Comparison of ENCODE assay signal across 9 cellular contexts in genomic region chr5:178152491-178153444, GRCh38. TPM values are rescaled to one million over a fixed set of nuclear protein-coding genes. Genes with fewer than 3 reads are reported as not detected.
DNase-seq lines count a peak whose midpoint lies in the region; ATAC-seq, FAIRE-seq and TF ChIP-seq lines count a peak whose summit lies in the region.
"Had no signal": no experiment of that assay in that cellular context is flagged by ENCODE, and none has a peak within 500 bp of the region (broad histone marks: within the 10 kb centered on the region; RNA-seq: fewer than 3 reads in every experiment).

No MANE protein-coding gene starts in this region.

- no TSS peak for BruUV-seq in K562 (replicated peaks; lab: Mats Ljungman, UMichigan)

- CTCF ChIA-PET in K562 (lab: Yijun Ruan, JAX; ENCODE audit: low intra/inter-chr PET ratio), result no interaction called here

- H2BK15ac ChIP-seq in mesendoderm (replicated peaks; ENCODE audit: low read depth), result no peak overlapping the region

- peaks cover 3% of the 10 kb centered on the region for H3K79me1 ChIP-seq in mesendoderm (ENCODE audit: low read length)

- ATAC-seq in heart right ventricle (no peak), Right ventricle myocardium inferior (no peak), K562 (no peak), GM18870 (IDR thresholded peaks at IDR 0.05; ENCODE audit: unreplicated experiment) (no peak), GM19324 (IDR thresholded peaks at IDR 0.05; ENCODE audit: low FRiP score, unreplicated experiment) (no peak)

- no peak overlapping the region for H3K4ac ChIP-seq in mesendoderm (ENCODE audit: low read depth, low read length)

- H4K5ac ChIP-seq in mesendoderm (ENCODE audit: low read length), result peak overlapping the region; percentile 66

- no peaks in the 10 kb centered on the region for H3K9me1 ChIP-seq in K562 (ENCODE audit: control insufficient read depth, insufficient read depth, low read length)

- TF ChIP-seq RAD21 in K562 (CRISPR knock-in tag; conservative IDR thresholded peaks at IDR 0.05 in 1 of 2, IDR thresholded peaks at IDR 0.05 in 1 of 2), result no peak

- H3K56ac ChIP-seq in mesendoderm (ENCODE audit: low read length), result peak overlapping the region; percentile 89

- H3K4me1 ChIP-seq in heart right ventricle (peaks cover 0 to 29% (median 20%) of the 10 kb centered on the region in 9 donors), K562 (replicated peaks in 1 of 2; ENCODE audit: control insufficient read depth in 2 of 2, insufficient read depth in 2 of 2, low read length in 2 of 2) (peaks cover 9 to 26% of the 10 kb centered on the region in 2 experiments; a peak in 4 of 5 replicates), mesendoderm (ENCODE audit: control insufficient read depth, low read depth, low read length) (no peaks in the 10 kb centered on the region), vagina (peaks cover 21% of the 10 kb centered on the region)

- TF ChIP-seq EP300 in K562 (IDR thresholded peaks at IDR 0.05; ENCODE audit: low read length), result no peak

- H3K36me3 ChIP-seq in heart right ventricle (peaks cover 0 to 40% (median 26%) of the 10 kb centered on the region in 9 donors), K562 (ENCODE audit: control insufficient read depth, insufficient read depth, low read length) (peaks cover 50% of the 10 kb centered on the region), mesendoderm (ENCODE audit: control insufficient read depth, insufficient read depth, low read length) (peaks cover 10% of the 10 kb centered on the region), vagina (peaks cover 0 to 32% of the 10 kb centered on the region in 2 donors)

- no peak overlapping the region for H2BK120ac ChIP-seq in mesendoderm (ENCODE audit: low read depth, low read length)

- peak overlapping the region; percentile 77 for H3K4me2 ChIP-seq in K562 (ENCODE audit: insufficient read depth, low read length)
- H3K4me2 ChIP-seq in mesendoderm (ENCODE audit: low read length), result peak overlapping the region; percentile 82

- DNase-seq in heart right ventricle (no peak), Right ventricle myocardium inferior (ENCODE audit: missing footprints) (no peak), K562 (ENCODE audit: extremely low read depth in 1 of 4, low spot score in 3 of 4) (no peak), mesendoderm (no peak), vagina (ENCODE audit: extremely low spot score in 2 of 2) (no peak), NCI-H226 (no peak)

- TF ChIP-seq CTCF in heart right ventricle (IDR thresholded peaks at IDR 0.05) (no peak), K562 (IDR thresholded peaks at IDR 0.05 in 2 of 3, conservative IDR thresholded peaks at IDR 0.05 in 1 of 3; ENCODE audit: insufficient read depth in 2 of 3, low read depth in 1 of 3, low read length in 3 of 3) (no peak), vagina (IDR thresholded peaks at IDR 0.05) (no peak)

- H3K9me3 ChIP-seq in heart right ventricle, result no peaks in the 10 kb centered on the region
- no peaks in the 10 kb centered on the region for H3K9me3 ChIP-seq in K562 (replicated peaks; ENCODE audit: control insufficient read depth, insufficient read depth, low read depth, low read length)
- H3K9me3 ChIP-seq in vagina, result no peaks in the 10 kb centered on the region

- H3K27me3 ChIP-seq in heart right ventricle (no peaks in the 10 kb centered on the region), K562 (ENCODE audit: control insufficient read depth in 2 of 2, insufficient read depth in 2 of 2, low read length in 2 of 2) (no peaks in the 10 kb centered on the region), mesendoderm (ENCODE audit: insufficient read depth, low read length, poor library complexity) (no peaks in the 10 kb centered on the region), vagina (no peaks in the 10 kb centered on the region)

- H3K27ac ChIP-seq in heart right ventricle (peak overlapping the region in 7 of 10 donors; percentile 61 to 79 (median 75)), K562 (ENCODE audit: extremely low read depth, low read depth, low read length) (peak overlapping the region; percentile 46), mesendoderm (ENCODE audit: low read depth, low read length) (no peak overlapping the region), vagina (peak overlapping the region; percentile 76)

- POLR2A ChIA-PET in K562 (lab: Yijun Ruan, JAX), result interaction anchor here (0.6 to 3.0 kb wide), 15 partner anchors 9 to 1748 kb away, joined by 3 to 16 read pairs (median 4); no protein-coding TSS in a partner anchor

- H2BK5ac ChIP-seq in mesendoderm (ENCODE audit: low read length), result no peak overlapping the region

- H3K4me3 ChIP-seq in heart right ventricle, result peak overlapping the region; percentile 64 to 91 (median 82)
- H3K4me3 ChIP-seq in K562, result peak overlapping the region; percentile 62
- H3K4me3 ChIP-seq in mesendoderm (ENCODE audit: low read length), result peak overlapping the region; percentile 92
- peak overlapping the region; percentile 70 to 83 for H3K4me3 ChIP-seq in vagina

- peaks cover 14% of the 10 kb centered on the region for H4K20me1 ChIP-seq in K562 (replicated peaks; ENCODE audit: control insufficient read depth, insufficient read depth, low read length)

- FAIRE-seq in K562 (lab: Jason Lieb, UNC), result no peak

- intact Hi-C loops in heart right ventricle (cut with DNase I) (loop anchor here in 3 of 10 donors (2.0 to 5.0 kb wide), 3 partner anchors 22 to 40 kb away; partner anchors contain the start of genes N4BP3 (in 1 of the 3) and RMND5B (in 1 of the 3)), Right ventricle myocardium inferior (cut with DNase I) (no loop called here), K562 (cut with micrococcal nuclease) (loop anchor here (5.0 kb wide), 1 partner anchor 40 kb away; the partner anchor contains the start of gene N4BP3), vagina (cut with DNase I) (no loop called here)

- no peak overlapping the region for H3K18ac ChIP-seq in mesendoderm (ENCODE audit: low read length)

- H3K23ac ChIP-seq in mesendoderm (ENCODE audit: low read length), result no peak overlapping the region

- 50 to 52% methylated on average over 31 of the region's 31 CpGs for WGBS in heart right ventricle, 2 donors
- WGBS in K562 (ENCODE audit: insufficient coverage, low coverage, missing lambda C conversion rate), result 22% methylated on average over 28 of the region's 31 CpGs
- WGBS in mesendoderm (ENCODE audit: extremely low coverage, insufficient coverage, low lambda C conversion rate), result no CpG with 5 or more reads among the region's 31 CpGs

- H2AFZ ChIP-seq in K562 (ENCODE audit: low read depth, low read length), result peak overlapping the region; percentile 71; the same call in 1 of the 2 replicates

- TF ChIP-seq POLR2A in K562 (conservative IDR thresholded peaks at IDR 0.05) (no peak), vagina (IDR thresholded peaks at IDR 0.05) (no peak)

- peak overlapping the region; percentile 70 to 94 for H3K9ac ChIP-seq in K562 (ENCODE audit: insufficient read depth in 1 of 2, low read depth in 2 of 2, low read length in 2 of 2)
- peak overlapping the region; percentile 84 for H3K9ac ChIP-seq in mesendoderm (ENCODE audit: low read length)

- in situ Hi-C loops in K562 (cut with MboI), result loop anchor here (5.0 kb wide), 1 partner anchor 75 kb away; no protein-coding TSS in a partner anchor

- no peak overlapping the region for H4K8ac ChIP-seq in mesendoderm (ENCODE audit: low read depth, low read length)

- H2AK5ac ChIP-seq in mesendoderm (ENCODE audit: low read length), result no peak overlapping the region

- peaks cover 24% of the 10 kb centered on the region for H3K79me2 ChIP-seq in K562 (ENCODE audit: control insufficient read depth, insufficient read depth, low read length)
- H3K79me2 ChIP-seq in mesendoderm (ENCODE audit: control insufficient read depth, insufficient read depth, low read length), result peaks cover 4% of the 10 kb centered on the region

RNA-seq across cellular contexts. Expression of gene NHP2, which starts 0.9 kb away (rescaled TPM):
- total RNA-seq in heart right ventricle (10 to 100 TPM; 66.7 to 95.8 (median 74.5) TPM), Right ventricle myocardium inferior (79.8 TPM), K562 (2014; rRNA removed) (559 and 622 TPM in 2 replicates), K562 (2014; rRNA removed; fragmentation: Illumina TruSeq; extraction: Trizol) (128 and 144 TPM in 2 replicates), K562 (2015; rRNA removed; fragmentation: Illumina TruSeq; extraction: Trizol) (255 and 258 TPM in 2 replicates), K562 (2021) (304 and 309 TPM in 2 replicates), vagina (172 TPM)
- polyA plus RNA-seq in heart right ventricle (100 to 1,000 TPM in 1 of 2 donors, 10 to 100 TPM in 1; 59.8 to 272 TPM), K562 (2011; rRNA removed) (140 and 146 TPM in 2 replicates), K562 (2014; fragmentation: Illumina TruSeq; extraction: Trizol) (143 and 312 TPM in 2 replicates), K562 (2014; fragmentation: Nextera tagmentation; extraction: Ambion mirVana) (100 to 1,000 TPM in 1 of 2 experiments, 10 to 100 TPM in 1; 52.8 to 124 TPM), K562 (2014; rRNA removed) (302 and 369 TPM in 2 replicates)
- 43.3 and 92.9 TPM in 2 replicates for total RNA-seq in K562 (2011; cell fraction: chromatin; rRNA removed; ENCODE audit: low replicate concordance)
- total RNA-seq in K562 (2011; cell fraction: nucleolus; rRNA removed), result 96.6 and 97.4 TPM in 2 replicates
- 76.8 and 91.9 TPM in 2 replicates for total RNA-seq in K562 (2011; cell fraction: nucleoplasm; rRNA removed)
- polyA plus RNA-seq in K562 (2011; cell fraction: cytosol; rRNA removed), result 191 and 212 TPM in 2 replicates
- polyA plus RNA-seq in K562 (2011; cell fraction: nucleus; rRNA removed), result 106 and 110 TPM in 2 replicates
- polyA plus RNA-seq in K562 (2012), result 178 and 294 TPM in 2 replicates
- 66.3 and 75.7 TPM in 2 replicates for polyA minus RNA-seq in K562 (2011; rRNA and poly(A)+ RNA removed)
- 79.6 and 136 TPM in 2 replicates for polyA minus RNA-seq in K562 (2011; cell fraction: cytosol; rRNA and poly(A)+ RNA removed)
- 44.0 and 63.9 TPM in 2 replicates for polyA minus RNA-seq in K562 (2011; cell fraction: nucleus; rRNA and poly(A)+ RNA removed)
- 283 TPM for polyA plus RNA-seq in mesendoderm (2013, experiment 1 of 2)
- polyA plus RNA-seq in mesendoderm (2013, experiment 2 of 2), result 289 TPM

RNA-seq across cellular contexts. Expression of gene RMND5B, which starts 22.0 kb away (rescaled TPM):
- total RNA-seq in heart right ventricle, result 10 to 100 TPM; 29.1 to 38.5 (median 32.8) TPM
- polyA plus RNA-seq in heart right ventricle, result 10 to 100 TPM; 29.3 to 34.2 TPM
- total RNA-seq in Right ventricle myocardium inferior, result 35.2 TPM
- 123 and 227 TPM in 2 replicates for total RNA-seq in K562 (2011; cell fraction: chromatin; rRNA removed; ENCODE audit: low replicate concordance)
- total RNA-seq in K562 (2011; cell fraction: nucleolus; rRNA removed), result 112 and 125 TPM in 2 replicates
- 135 and 197 TPM in 2 replicates for total RNA-seq in K562 (2011; cell fraction: nucleoplasm; rRNA removed)
- total RNA-seq in K562 (2014; rRNA removed), result 37.0 and 39.0 TPM in 2 replicates
- total RNA-seq in K562 (2014; rRNA removed; fragmentation: Illumina TruSeq; extraction: Trizol), result 16.9 and 21.1 TPM in 2 replicates
- total RNA-seq in K562 (2015; rRNA removed; fragmentation: Illumina TruSeq; extraction: Trizol), result 19.2 and 20.3 TPM in 2 replicates
- total RNA-seq in K562 (2021), result 53.6 and 54.8 TPM in 2 replicates
- polyA plus RNA-seq in K562 (2011; rRNA removed), result 54.3 and 57.0 TPM in 2 replicates
- polyA plus RNA-seq in K562 (2011; cell fraction: cytosol; rRNA removed), result 52.6 and 79.7 TPM in 2 replicates
- 95.5 and 159 TPM in 2 replicates for polyA plus RNA-seq in K562 (2011; cell fraction: nucleus; rRNA removed)
- polyA plus RNA-seq in K562 (2012), result 47.6 and 49.2 TPM in 2 replicates
- 28.3 and 36.1 TPM in 2 replicates for polyA plus RNA-seq in K562 (2014; fragmentation: Illumina TruSeq; extraction: Trizol)
- polyA plus RNA-seq in K562 (2014; fragmentation: Nextera tagmentation; extraction: Ambion mirVana), result 1 to 10 TPM; 2.6 to 4.4 TPM
- 44.3 and 45.0 TPM in 2 replicates for polyA plus RNA-seq in K562 (2014; rRNA removed)
- polyA minus RNA-seq in K562 (2011; rRNA and poly(A)+ RNA removed), result 39.4 and 55.6 TPM in 2 replicates
- polyA minus RNA-seq in K562 (2011; cell fraction: cytosol; rRNA and poly(A)+ RNA removed), result 23.1 and 24.5 TPM in 2 replicates
- 43.0 and 45.6 TPM in 2 replicates for polyA minus RNA-seq in K562 (2011; cell fraction: nucleus; rRNA and poly(A)+ RNA removed)
- 21.6 TPM for polyA plus RNA-seq in mesendoderm (2013, experiment 1 of 2)
- polyA plus RNA-seq in mesendoderm (2013, experiment 2 of 2), result 23.0 TPM
- 51.6 TPM for total RNA-seq in vagina

RNA-seq across cellular contexts. Expression of gene GMCL2, which starts 34.4 kb away (rescaled TPM):
- total RNA-seq in heart right ventricle (not detected), Right ventricle myocardium inferior (not detected), K562 (2014; rRNA removed) (not detected in 2 replicates), K562 (2014; rRNA removed; fragmentation: Illumina TruSeq; extraction: Trizol) (0.04 TPM in 1 of 2 replicates, not detected in the other), K562 (2015; rRNA removed; fragmentation: Illumina TruSeq; extraction: Trizol) (not detected in 2 replicates), K562 (2021) (not detected in 2 replicates), vagina (not detected)
- polyA plus RNA-seq in heart right ventricle (not detected), K562 (2011; rRNA removed) (0.03 TPM in 1 of 2 replicates, not detected in the other), K562 (2014; fragmentation: Illumina TruSeq; extraction: Trizol) (not detected in 2 replicates), K562 (2014; fragmentation: Nextera tagmentation; extraction: Ambion mirVana) (not detected), K562 (2014; rRNA removed) (not detected in 2 replicates)
- 0.14 TPM in 1 of 2 replicates, not detected in the other for total RNA-seq in K562 (2011; cell fraction: chromatin; rRNA removed; ENCODE audit: low replicate concordance)
- not detected in 2 replicates for total RNA-seq in K562 (2011; cell fraction: nucleolus; rRNA removed)
- total RNA-seq in K562 (2011; cell fraction: nucleoplasm; rRNA removed), result not detected in 2 replicates
- polyA plus RNA-seq in K562 (2011; cell fraction: cytosol; rRNA removed), result not detected in 2 replicates
- not detected in 2 replicates for polyA plus RNA-seq in K562 (2011; cell fraction: nucleus; rRNA removed)
- polyA plus RNA-seq in K562 (2012), result not detected in 2 replicates
- polyA minus RNA-seq in K562 (2011; rRNA and poly(A)+ RNA removed), result 0.06 TPM in 1 of 2 replicates, not detected in the other
- not detected in 2 replicates for polyA minus RNA-seq in K562 (2011; cell fraction: cytosol; rRNA and poly(A)+ RNA removed)
- polyA minus RNA-seq in K562 (2011; cell fraction: nucleus; rRNA and poly(A)+ RNA removed), result not detected in 2 replicates
- 0.01 TPM for polyA plus RNA-seq in mesendoderm (2013, experiment 1 of 2)
- not detected for polyA plus RNA-seq in mesendoderm (2013, experiment 2 of 2)
- total RNA-seq: occipital lobe had no signal

RNA-seq across cellular contexts. Expression of gene N4BP3, which starts 39.4 kb away (rescaled TPM):
- total RNA-seq in heart right ventricle (1 to 10 TPM; 1.1 to 5.5 (median 2.5) TPM), Right ventricle myocardium inferior (2.9 TPM), K562 (2014; rRNA removed) (6.4 and 7.1 TPM in 2 replicates), K562 (2014; rRNA removed; fragmentation: Illumina TruSeq; extraction: Trizol) (0.73 and 1.2 TPM in 2 replicates), K562 (2015; rRNA removed; fragmentation: Illumina TruSeq; extraction: Trizol) (2.4 TPM in 2 replicates), K562 (2021) (6.6 and 7.0 TPM in 2 replicates), vagina (4.9 TPM)
- polyA plus RNA-seq in heart right ventricle (1 to 10 TPM; 2.9 to 3.4 TPM), K562 (2011; rRNA removed) (3.4 and 3.5 TPM in 2 replicates), K562 (2014; fragmentation: Illumina TruSeq; extraction: Trizol) (1.8 and 3.2 TPM in 2 replicates), K562 (2014; fragmentation: Nextera tagmentation; extraction: Ambion mirVana) (under 1 TPM; 0.06 to 0.10 TPM), K562 (2014; rRNA removed) (4.0 and 4.7 TPM in 2 replicates)
- total RNA-seq in K562 (2011; cell fraction: chromatin; rRNA removed; ENCODE audit: low replicate concordance), result 7.7 and 21.3 TPM in 2 replicates
- total RNA-seq in K562 (2011; cell fraction: nucleolus; rRNA removed), result 14.7 and 14.9 TPM in 2 replicates
- 10.3 and 11.8 TPM in 2 replicates for total RNA-seq in K562 (2011; cell fraction: nucleoplasm; rRNA removed)
- 3.6 and 8.3 TPM in 2 replicates for polyA plus RNA-seq in K562 (2011; cell fraction: cytosol; rRNA removed)
- polyA plus RNA-seq in K562 (2011; cell fraction: nucleus; rRNA removed), result 7.7 and 13.0 TPM in 2 replicates
- 3.4 and 4.5 TPM in 2 replicates for polyA plus RNA-seq in K562 (2012)
- 1.9 and 3.2 TPM in 2 replicates for polyA minus RNA-seq in K562 (2011; rRNA and poly(A)+ RNA removed)
- 4.7 and 5.6 TPM in 2 replicates for polyA minus RNA-seq in K562 (2011; cell fraction: cytosol; rRNA and poly(A)+ RNA removed)
- polyA minus RNA-seq in K562 (2011; cell fraction: nucleus; rRNA and poly(A)+ RNA removed), result 7.0 and 7.4 TPM in 2 replicates
- 7.4 TPM for polyA plus RNA-seq in mesendoderm (2013, experiment 1 of 2)
- 7.4 TPM for polyA plus RNA-seq in mesendoderm (2013, experiment 2 of 2)

RNA-seq across cellular contexts. Expression of gene HNRNPAB, which starts 51.6 kb away (rescaled TPM):
- total RNA-seq in heart right ventricle, result 100 to 1,000 TPM in 2 of 10 donors, 10 to 100 TPM in 8; 70.8 to 132 (median 81.4) TPM
- polyA plus RNA-seq in heart right ventricle, result 100 to 1,000 TPM in 1 of 2 donors, 10 to 100 TPM in 1; 84.6 to 140 TPM
- 85.6 TPM for total RNA-seq in Right ventricle myocardium inferior
- total RNA-seq in K562 (2011; cell fraction: chromatin; rRNA removed; ENCODE audit: low replicate concordance), result 107 and 112 TPM in 2 replicates
- total RNA-seq in K562 (2011; cell fraction: nucleolus; rRNA removed), result 50.4 and 55.9 TPM in 2 replicates
- total RNA-seq in K562 (2011; cell fraction: nucleoplasm; rRNA removed), result 93.1 and 119 TPM in 2 replicates
- 236 and 251 TPM in 2 replicates for total RNA-seq in K562 (2014; rRNA removed)
- total RNA-seq in K562 (2014; rRNA removed; fragmentation: Illumina TruSeq; extraction: Trizol), result 193 and 210 TPM in 2 replicates
- total RNA-seq in K562 (2015; rRNA removed; fragmentation: Illumina TruSeq; extraction: Trizol), result 213 and 223 TPM in 2 replicates
- total RNA-seq in K562 (2021), result 299 and 351 TPM in 2 replicates
- 160 and 253 TPM in 2 replicates for polyA plus RNA-seq in K562 (2011; rRNA removed)
- polyA plus RNA-seq in K562 (2011; cell fraction: cytosol; rRNA removed), result 229 and 236 TPM in 2 replicates
- 131 TPM in 2 replicates for polyA plus RNA-seq in K562 (2011; cell fraction: nucleus; rRNA removed)
- polyA plus RNA-seq in K562 (2012), result 175 and 305 TPM in 2 replicates
- 284 and 307 TPM in 2 replicates for polyA plus RNA-seq in K562 (2014; fragmentation: Illumina TruSeq; extraction: Trizol)
- polyA plus RNA-seq in K562 (2014; fragmentation: Nextera tagmentation; extraction: Ambion mirVana), result 10 to 100 TPM; 34.6 to 44.7 TPM
- 404 and 425 TPM in 2 replicates for polyA plus RNA-seq in K562 (2014; rRNA removed)
- polyA minus RNA-seq in K562 (2011; rRNA and poly(A)+ RNA removed), result 75.6 and 103 TPM in 2 replicates
- 69.1 and 82.2 TPM in 2 replicates for polyA minus RNA-seq in K562 (2011; cell fraction: cytosol; rRNA and poly(A)+ RNA removed)
- polyA minus RNA-seq in K562 (2011; cell fraction: nucleus; rRNA and poly(A)+ RNA removed), result 31.9 and 48.4 TPM in 2 replicates
- 447 TPM for polyA plus RNA-seq in mesendoderm (2013, experiment 1 of 2)
- 445 TPM for polyA plus RNA-seq in mesendoderm (2013, experiment 2 of 2)
- 92.6 TPM for total RNA-seq in vagina
